Comparison of ENCODE assay signal across 1 cellular context in the genomic region with DNA sequence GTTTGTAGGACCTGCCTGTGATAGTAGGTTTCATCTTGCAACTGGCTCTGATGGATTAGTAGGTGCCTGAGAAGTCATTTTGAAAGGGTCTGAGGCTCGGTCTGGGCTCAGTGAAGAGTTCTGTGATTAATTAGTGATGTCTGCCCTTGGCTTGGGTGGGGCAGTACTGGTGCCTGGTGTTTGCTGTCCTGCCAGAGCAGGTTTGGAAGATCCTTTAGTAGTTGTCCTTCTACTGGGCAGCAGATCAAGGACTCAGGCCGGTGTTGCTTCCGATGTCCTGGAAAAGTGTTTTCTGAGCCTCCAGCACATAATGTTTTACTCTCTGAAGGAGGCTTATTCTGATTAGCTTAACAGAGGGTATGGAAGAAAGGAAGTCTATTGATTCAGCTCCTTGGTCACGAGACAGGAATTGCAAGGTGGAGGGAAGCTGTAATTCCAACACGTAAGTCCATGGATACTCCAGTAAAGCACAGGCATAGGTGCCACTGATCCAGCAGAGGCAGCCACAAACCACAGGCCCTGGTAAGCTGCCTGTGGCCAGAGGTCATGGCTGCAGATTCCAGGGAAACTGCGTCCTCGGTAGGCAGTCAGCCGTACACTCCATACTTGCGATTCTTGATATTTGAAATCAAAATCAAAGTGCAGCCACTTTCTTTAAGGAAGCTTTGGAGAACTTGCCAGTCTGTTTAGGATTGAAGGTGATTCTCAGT.
A peak's percentile ranks its signal among the peaks of the same experiment; 100 is the strongest.
TF ChIP-seq lines count a peak whose summit lies in the region.

No MANE protein-coding gene starts in this region.

TF ChIP-seq in HepG2, 621 proteins besides CTCF, POLR2A, EP300 and RAD21 (continued from another document and continues in another):
- TF ChIP-seq FOXJ3 (CRISPR knock-in tag; IDR thresholded peaks at IDR 0.05; ENCODE audit: borderline replicate concordance) (no peak; the same call in 1 of the 2 replicates), ZNF770 (CRISPR knock-in tag; IDR thresholded peaks at IDR 0.05) (0 out of 2 replicates have a peak, but pooled peaks have one; percentile 8), ZNF317 (CRISPR knock-in tag; IDR thresholded peaks at IDR 0.05) (no peak), SMC3 (IDR thresholded peaks at IDR 0.05; ENCODE audit: low read length) (no peak), CBFB (CRISPR knock-in tag; IDR thresholded peaks at IDR 0.05) (0 out of 2 replicates have a peak, but pooled peaks have one; percentile 51), HNF4G (IDR thresholded peaks at IDR 0.05; ENCODE audit: borderline replicate concordance, low read depth, low read length) (no peak), HNF4G (CRISPR knock-in tag; IDR thresholded peaks at IDR 0.05; ENCODE audit: borderline replicate concordance, low read depth) (no peak), ZNF563 (CRISPR knock-in tag; IDR thresholded peaks at IDR 0.05) (0 out of 2 replicates have a peak, but pooled peaks have one; percentile 27), ZNF550 (CRISPR knock-in tag; IDR thresholded peaks at IDR 0.05; ENCODE audit: borderline replicate concordance) (peak; percentile 86; the same call in 1 of the 2 replicates), ZFAT (CRISPR knock-in tag; conservative IDR thresholded peaks at IDR 0.05) (no peak), JUND (CRISPR knock-in tag; IDR thresholded peaks at IDR 0.05) (peak; percentile 48; the same call in 1 of the 2 replicates), KDM3A (CRISPR knock-in tag; IDR thresholded peaks at IDR 0.05; ENCODE audit: low read depth) (no peak; the same call in 1 of the 2 replicates), THAP8 (CRISPR knock-in tag; IDR thresholded peaks at IDR 0.05; ENCODE audit: borderline replicate concordance) (no peak), TIGD3 (CRISPR knock-in tag; IDR thresholded peaks at IDR 0.05; ENCODE audit: borderline replicate concordance) (no peak), PAX8 (CRISPR knock-in tag; IDR thresholded peaks at IDR 0.05; ENCODE audit: borderline replicate concordance) (no peak; the same call in 1 of the 2 replicates), ZFP82 (CRISPR knock-in tag; IDR thresholded peaks at IDR 0.05; ENCODE audit: borderline replicate concordance) (no peak), ZNF331 (CRISPR knock-in tag; IDR thresholded peaks at IDR 0.05) (0 out of 2 replicates have a peak, but pooled peaks have one; percentile 7), ZBTB2 (CRISPR knock-in tag; IDR thresholded peaks at IDR 0.05; ENCODE audit: low read depth) (no peak), TBX3 (IDR thresholded peaks at IDR 0.05; ENCODE audit: borderline replicate concordance) (no peak), ZNF597 (CRISPR knock-in tag; IDR thresholded peaks at IDR 0.05) (no peak), RXRA (CRISPR knock-in tag; IDR thresholded peaks at IDR 0.05) (no peak), GATA4 (IDR thresholded peaks at IDR 0.05; ENCODE audit: borderline replicate concordance, low read depth) (no peak), KMT2A (CRISPR knock-in tag; IDR thresholded peaks at IDR 0.05) (peak; percentile 31; the same call in 1 of the 2 replicates), HCFC1 (IDR thresholded peaks at IDR 0.05; ENCODE audit: low read depth, low read length) (no peak), TEAD3 (CRISPR knock-in tag; optimal IDR thresholded peaks at IDR 0.05; ENCODE audit: borderline replicate concordance) (peak; percentile 82), ZNF253 (CRISPR knock-in tag; IDR thresholded peaks at IDR 0.05; ENCODE audit: borderline replicate concordance) (no peak), ZNF160 (CRISPR knock-in tag; IDR thresholded peaks at IDR 0.05) (no peak), SAFB2 (CRISPR knock-in tag; IDR thresholded peaks at IDR 0.05; ENCODE audit: borderline replicate concordance, low read depth) (no peak; the same call in 1 of the 2 replicates), ZNF782 (CRISPR knock-in tag; IDR thresholded peaks at IDR 0.05; ENCODE audit: borderline replicate concordance) (no peak), ZNF234 (CRISPR knock-in tag; conservative IDR thresholded peaks at IDR 0.05) (no peak), ELF4 (CRISPR knock-in tag; IDR thresholded peaks at IDR 0.05; ENCODE audit: borderline replicate concordance) (no peak), WIZ (CRISPR knock-in tag; IDR thresholded peaks at IDR 0.05) (no peak), RELA (CRISPR knock-in tag; IDR thresholded peaks at IDR 0.05) (no peak), MBD4 (IDR thresholded peaks at IDR 0.05; ENCODE audit: borderline replicate concordance, low read length) (peak; percentile 79), IRF1 (CRISPR knock-in tag; IDR thresholded peaks at IDR 0.05; ENCODE audit: low read depth) (no peak), ZNF136 (CRISPR knock-in tag; IDR thresholded peaks at IDR 0.05; ENCODE audit: low read depth) (no peak), FOXA3 (CRISPR knock-in tag; IDR thresholded peaks at IDR 0.05) (peak; percentile 8; the same call in 1 of the 2 replicates), CREM (IDR thresholded peaks at IDR 0.05) (no peak; the same call in 1 of the 2 replicates), CREM (CRISPR knock-in tag; IDR thresholded peaks at IDR 0.05) (no peak), REXO4 (CRISPR knock-in tag; IDR thresholded peaks at IDR 0.05; ENCODE audit: borderline replicate concordance) (no peak), ZNF556 (CRISPR knock-in tag; IDR thresholded peaks at IDR 0.05; ENCODE audit: borderline replicate concordance) (no peak), CENPBD1 (CRISPR knock-in tag; IDR thresholded peaks at IDR 0.05; ENCODE audit: borderline replicate concordance, low read depth) (no peak), ZGPAT (CRISPR knock-in tag; IDR thresholded peaks at IDR 0.05) (no peak), ZNF543 (CRISPR knock-in tag; IDR thresholded peaks at IDR 0.05) (no peak), ZNF547 (CRISPR knock-in tag; IDR thresholded peaks at IDR 0.05) (0 out of 2 replicates have a peak, but pooled peaks have one; percentile 10), TOE1 (CRISPR knock-in tag; IDR thresholded peaks at IDR 0.05) (no peak), ZNF510 (CRISPR knock-in tag; IDR thresholded peaks at IDR 0.05; ENCODE audit: low read depth) (no peak)
- TF ChIP-seq, protein P1, sequence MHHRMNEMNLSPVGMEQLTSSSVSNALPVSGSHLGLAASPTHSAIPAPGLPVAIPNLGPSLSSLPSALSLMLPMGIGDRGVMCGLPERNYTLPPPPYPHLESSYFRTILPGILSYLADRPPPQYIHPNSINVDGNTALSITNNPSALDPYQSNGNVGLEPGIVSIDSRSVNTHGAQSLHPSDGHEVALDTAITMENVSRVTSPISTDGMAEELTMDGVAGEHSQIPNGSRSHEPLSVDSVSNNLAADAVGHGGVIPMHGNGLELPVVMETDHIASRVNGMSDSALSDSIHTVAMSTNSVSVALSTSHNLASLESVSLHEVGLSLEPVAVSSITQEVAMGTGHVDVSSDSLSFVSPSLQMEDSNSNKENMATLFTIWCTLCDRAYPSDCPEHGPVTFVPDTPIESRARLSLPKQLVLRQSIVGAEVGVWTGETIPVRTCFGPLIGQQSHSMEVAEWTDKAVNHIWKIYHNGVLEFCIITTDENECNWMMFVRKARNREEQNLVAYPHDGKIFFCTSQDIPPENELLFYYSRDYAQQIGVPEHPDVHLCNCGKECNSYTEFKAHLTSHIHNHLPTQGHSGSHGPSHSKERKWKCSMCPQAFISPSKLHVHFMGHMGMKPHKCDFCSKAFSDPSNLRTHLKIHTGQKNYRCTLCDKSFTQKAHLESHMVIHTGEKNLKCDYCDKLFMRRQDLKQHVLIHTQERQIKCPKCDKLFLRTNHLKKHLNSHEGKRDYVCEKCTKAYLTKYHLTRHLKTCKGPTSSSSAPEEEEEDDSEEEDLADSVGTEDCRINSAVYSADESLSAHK (CRISPR knock-in tag; IDR thresholded peaks at IDR 0.05; ENCODE audit: borderline replicate concordance): no peak
- TF ChIP-seq, protein P2, sequence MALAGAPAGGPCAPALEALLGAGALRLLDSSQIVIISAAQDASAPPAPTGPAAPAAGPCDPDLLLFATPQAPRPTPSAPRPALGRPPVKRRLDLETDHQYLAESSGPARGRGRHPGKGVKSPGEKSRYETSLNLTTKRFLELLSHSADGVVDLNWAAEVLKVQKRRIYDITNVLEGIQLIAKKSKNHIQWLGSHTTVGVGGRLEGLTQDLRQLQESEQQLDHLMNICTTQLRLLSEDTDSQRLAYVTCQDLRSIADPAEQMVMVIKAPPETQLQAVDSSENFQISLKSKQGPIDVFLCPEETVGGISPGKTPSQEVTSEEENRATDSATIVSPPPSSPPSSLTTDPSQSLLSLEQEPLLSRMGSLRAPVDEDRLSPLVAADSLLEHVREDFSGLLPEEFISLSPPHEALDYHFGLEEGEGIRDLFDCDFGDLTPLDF (CRISPR knock-in tag; IDR thresholded peaks at IDR 0.05): 0 out of 2 replicates have a peak, but pooled peaks have one; percentile 3
